Comparison of ENCODE assay signal across 8 cellular contexts in the genomic region with DNA sequence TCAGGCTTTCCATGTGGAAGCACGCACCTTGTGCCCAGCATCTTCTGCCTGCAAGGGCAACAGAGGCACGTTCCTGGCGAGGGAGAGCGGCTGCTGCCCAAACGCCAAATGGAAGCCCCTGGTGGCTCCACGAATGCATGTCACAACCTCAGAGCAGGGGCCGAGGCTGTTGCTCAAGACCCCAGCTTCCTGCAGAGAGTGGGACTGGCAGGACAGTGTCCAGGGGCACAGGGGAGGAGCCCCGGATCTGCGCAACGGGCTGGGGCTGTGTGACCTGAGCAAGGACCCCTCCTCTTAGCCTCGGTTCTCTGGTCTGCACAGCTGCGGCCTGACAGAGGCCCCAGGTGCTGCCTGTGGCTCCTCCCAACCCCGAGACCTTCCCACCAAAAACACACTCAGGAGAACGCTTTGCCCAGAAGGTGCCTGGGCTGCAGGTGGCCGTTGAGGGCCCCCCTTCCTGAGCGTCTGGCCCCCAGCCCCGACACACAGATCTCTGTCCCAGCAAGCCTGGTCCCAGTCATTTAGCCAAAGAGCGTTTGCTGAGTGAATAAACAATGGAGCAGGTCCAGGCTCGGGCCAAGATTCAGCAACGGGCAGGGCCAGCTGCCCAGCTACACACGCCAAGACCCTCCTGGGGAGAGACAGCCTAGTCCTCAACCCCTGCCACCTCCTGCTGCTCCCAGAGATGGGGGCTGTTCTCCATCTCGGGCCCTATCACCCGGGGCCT. TPM values are rescaled to one million over a fixed set of nuclear protein-coding genes. Genes with fewer than 3 reads are reported as not detected.
DNase-seq lines count a peak whose midpoint lies in the region; ATAC-seq and TF ChIP-seq lines count a peak whose summit lies in the region.

No MANE protein-coding gene starts in this region.

- TF ChIP-seq POLR2A in heart left ventricle (IDR thresholded peaks at IDR 0.05), result no peak
- TF ChIP-seq POLR2A in right lobe of liver (IDR thresholded peaks at IDR 0.05), result no peak

- peak overlapping the region; percentile 52 to 97 (median 90) for H3K4me3 ChIP-seq in heart left ventricle
- H3K4me3 ChIP-seq in ascending aorta, result peak overlapping the region; percentile 89 to 95
- H3K4me3 ChIP-seq in right lobe of liver, result peak overlapping the region; percentile 63 to 76 (median 64)
- H3K4me3 ChIP-seq in urinary bladder (ENCODE audit: low read depth, low read length), result peak overlapping the region; percentile 61

- DNase-seq in heart left ventricle (no peak), cardiac septum (ENCODE audit: low spot score) (no peak), ascending aorta (ENCODE audit: low spot score in 2 of 2) (no peak), right lobe of liver (no peak), mesenteric fat pad (ENCODE audit: low spot score) (no peak), SKM-1 (lab: John Stamatoyannopoulos, UW; ENCODE audit: unreplicated experiment) (no peak), activated gamma-delta T cell (lab: John Stamatoyannopoulos, UW) (no peak)

- H3K36me3 ChIP-seq in heart left ventricle, result no peaks in the 10 kb centered on the region
- no peaks in the 10 kb centered on the region for H3K36me3 ChIP-seq in ascending aorta
- H3K36me3 ChIP-seq in right lobe of liver, result no peaks in the 10 kb centered on the region
- H3K36me3 ChIP-seq in urinary bladder (ENCODE audit: insufficient read depth), result no peaks in the 10 kb centered on the region

- H3K27me3 ChIP-seq in heart left ventricle (no peaks in the 10 kb centered on the region), ascending aorta (no peaks in the 10 kb centered on the region), right lobe of liver (no peaks in the 10 kb centered on the region)

- ATAC-seq in heart left ventricle (no peak), right lobe of liver (no peak)

- H3K9me3 ChIP-seq in heart left ventricle (no peaks in the 10 kb centered on the region), ascending aorta (no peaks in the 10 kb centered on the region), right lobe of liver (no peaks in the 10 kb centered on the region)

- H3K27ac ChIP-seq in heart left ventricle (peak overlapping the region in 11 of 12 donors; percentile 57 to 90 (median 83)), ascending aorta (peak overlapping the region; percentile 85 to 95), right lobe of liver (peak overlapping the region in 2 of 3 donors; percentile 45 to 60), urinary bladder (ENCODE audit: low read depth) (peak overlapping the region; percentile 28)

- H3K4me1 ChIP-seq in heart left ventricle (peaks cover 3 to 82% (median 55%) of the 10 kb centered on the region in 12 donors), ascending aorta (peaks cover 16 to 38% of the 10 kb centered on the region in 2 donors), right lobe of liver (peaks cover 0 to 40% (median 10%) of the 10 kb centered on the region in 4 donors), urinary bladder (ENCODE audit: insufficient read depth) (no peaks in the 10 kb centered on the region)

- TF ChIP-seq CTCF in heart left ventricle (IDR thresholded peaks at IDR 0.05) (no peak), ascending aorta (IDR thresholded peaks at IDR 0.05) (no peak), right lobe of liver (IDR thresholded peaks at IDR 0.05) (no peak)

- intact Hi-C loops in heart left ventricle (cut with DNase I) (no loop called here), cardiac septum (cut with DNase I) (no loop called here), ascending aorta (cut with DNase I) (loop anchor here (1.0 to 2.0 kb wide), 2 partner anchors 46 to 897 kb away; a partner anchor contains a TSS), right lobe of liver (cut with DNase I) (no loop called here)

- 43 to 62% (median 55%) methylated on average over 9 to 23 of the region's 23 CpGs for WGBS in heart left ventricle, 4 donors
- WGBS in right lobe of liver (ENCODE audit: insufficient coverage, low coverage, low lambda C conversion rate, missing lambda C conversion rate), result 55% methylated on average over 2 of the region's 23 CpGs
- 46% methylated on average over 23 of the region's 23 CpGs for WGBS in urinary bladder

RNA-seq across cellular contexts. Expression of a gene that starts 1.2 kb away (rescaled TPM):
- 10 to 100 TPM in 2 of 9 donors, 1 to 10 TPM in 7; 2.5 to 18.3 (median 7.3) TPM for total RNA-seq in heart left ventricle
- polyA plus RNA-seq in heart left ventricle, result 10 to 100 TPM; 10.9 to 12.6 TPM
- total RNA-seq in cardiac septum, result 19.7 TPM
- total RNA-seq in ascending aorta, result 76.5 TPM
- total RNA-seq in right lobe of liver, result 10 to 100 TPM in 5 of 6 experiments, 1 to 10 TPM in 1; 8.2 to 23.8 (median 13.6) TPM
- 8.4 TPM for total RNA-seq in urinary bladder
- polyA plus RNA-seq in urinary bladder, result 40.0 TPM
- total RNA-seq in mesenteric fat pad, result 28.2 TPM

RNA-seq across cellular contexts. Expression of a gene that starts 46.1 kb away (rescaled TPM):
- total RNA-seq in heart left ventricle (10 to 100 TPM; 35.5 to 67.4 (median 45.3) TPM), cardiac septum (54.7 TPM), ascending aorta (80.7 TPM), right lobe of liver (10 to 100 TPM; 30.1 to 49.6 (median 41.2) TPM), urinary bladder (13.7 TPM), mesenteric fat pad (56.3 TPM)
- polyA plus RNA-seq in heart left ventricle (10 to 100 TPM; 41.9 to 46.0 TPM), urinary bladder (55.6 TPM)

Comparison
In these comparisons a context has a peak if more than half of its experiments do, and no peak if none do; other contexts are left out.
1. H3K27ac ChIP-seq: peak in every context shown above with its lines; median percentile 90 in ascending aorta; 83 in heart left ventricle; 52 in right lobe of liver; 28 in urinary bladder.